In the genomic region with DNA sequence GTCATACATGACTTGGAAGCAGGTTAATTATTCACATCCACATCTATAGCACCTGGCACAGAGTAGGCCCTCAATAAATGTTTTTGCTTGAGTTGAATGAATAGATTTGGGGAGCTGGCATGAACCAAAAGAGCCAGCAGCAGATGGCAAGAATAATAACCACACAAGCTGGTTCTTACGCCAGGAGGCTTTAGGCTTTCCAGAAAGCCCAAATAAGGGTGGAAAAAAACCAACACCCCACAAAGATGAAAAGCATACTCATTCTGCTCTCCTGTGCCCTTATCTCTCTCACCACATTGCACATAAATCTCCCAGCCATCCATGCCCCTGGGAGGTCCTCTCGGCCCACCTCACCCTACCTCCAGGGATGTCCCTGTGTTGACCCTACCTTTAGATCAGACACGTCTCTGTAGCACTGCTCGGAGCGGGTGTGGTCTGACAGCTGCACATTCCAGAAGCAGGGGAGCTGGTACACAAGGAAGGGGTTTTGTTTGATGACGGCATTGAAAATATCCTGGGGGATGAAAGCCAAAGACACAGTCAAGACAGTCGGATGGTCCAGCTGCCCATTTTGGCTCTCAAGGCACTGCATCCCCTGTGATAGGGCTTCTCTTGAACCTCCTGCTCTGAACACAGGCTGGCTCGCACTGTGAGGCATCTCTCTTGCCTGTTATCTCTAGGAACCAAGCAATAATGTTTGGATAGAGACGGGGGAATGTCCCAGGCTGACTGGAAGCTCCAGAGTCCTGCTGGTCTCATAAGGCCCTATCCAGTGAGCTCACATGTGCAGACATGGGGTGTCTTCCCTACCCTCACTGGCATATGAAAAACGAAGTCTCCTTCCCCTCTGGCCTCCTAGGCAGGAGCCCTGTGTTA, we compare ENCODE assay signal across 28 cellular contexts.
DNase-seq lines count a peak whose midpoint lies in the region; ATAC-seq, FAIRE-seq and TF ChIP-seq lines count a peak whose summit lies in the region.
"Had no signal": no experiment of that assay in that cellular context is flagged by ENCODE, and none has a peak within 500 bp of the region (broad histone marks: within the 10 kb centered on the region; RNA-seq: fewer than 3 reads in every experiment).

No MANE protein-coding gene starts in this region.

- H3K9ac ChIP-seq in astrocyte (ENCODE audit: low read length) = no peak overlapping the region
- H3K9ac ChIP-seq: BLaER1 had no signal

- peaks cover 12% of the 10 kb centered on the region for H3K4me1 ChIP-seq in astrocyte (ENCODE audit: insufficient read depth, low read length)
- no peaks in the 10 kb centered on the region for H3K4me1 ChIP-seq in hepatocyte (ENCODE audit: insufficient read depth)
- no peaks in the 10 kb centered on the region for H3K4me1 ChIP-seq in ascending aorta
- H3K4me1 ChIP-seq: BLaER1, lower lobe of right lung, stomach, tibial nerve had no signal

- H3K27ac Mint-ChIP-seq in astrocyte (ENCODE audit: unreplicated experiment) = peak overlapping the region; percentile 81
- peak overlapping the region; percentile 11 for H3K27ac Mint-ChIP-seq in stimulated activated naive B cell treated with anti-CD40 and anti-IgM and Interleukin-4, amounts not matched to agents 10 μg/mL and 1 μg/mL and 100 μg/mL, for 72 hours
- no peak overlapping the region for H3K27ac Mint-ChIP-seq in stimulated activated memory B cell treated with anti-CD40 and anti-IgM and Interleukin-4, amounts not matched to agents 10 μg/mL and 1 μg/mL and 100 μg/mL, for 72 hours
- H3K27ac Mint-ChIP-seq: activated naive CD8-positive, alpha-beta T cell treated with anti-CD3 and anti-CD28 coated beads, Interleukin-2, amount 10 ng/mL, durations not matched to agents 7 days and 5 days; progenitor cell of endocrine pancreas had no signal

- H3K36me3 ChIP-seq in astrocyte (ENCODE audit: insufficient read depth, low read length) (no peaks in the 10 kb centered on the region), hepatocyte (replicated peaks; ENCODE audit: insufficient read depth, low read depth) (no peaks in the 10 kb centered on the region), ascending aorta (peaks cover 0 to 22% of the 10 kb centered on the region in 2 donors)
- H3K36me3 ChIP-seq: lower lobe of right lung had no signal

- ATAC-seq in stimulated activated naive B cell treated with anti-CD40 and anti-IgM and Interleukin-4, amounts not matched to agents 10 μg/mL and 1 μg/mL and 100 μg/mL, for 72 hours (replicated peaks) = no peak
- no peak for ATAC-seq in stimulated activated memory B cell treated with anti-CD40 and anti-IgM and Interleukin-4, amounts not matched to agents 10 μg/mL and 1 μg/mL and 100 μg/mL, for 72 hours
- ATAC-seq in HG03460 (IDR thresholded peaks at IDR 0.05; ENCODE audit: unreplicated experiment) = no peak
- ATAC-seq: PC-3, SK-N-SH treated with all-trans-retinoic acid at 6 μM for 48 hours had no signal

- H3K4me2 ChIP-seq in astrocyte (ENCODE audit: low read length) (peak overlapping the region; percentile 23), hepatocyte (no peak overlapping the region)
- H3K4me2 ChIP-seq: BLaER1 had no signal

- FAIRE-seq in astrocyte (lab: Jason Lieb, UNC) = no peak
- FAIRE-seq: colon, GM18507, kidney had no signal

- intact Hi-C loops in ascending aorta (cut with DNase I) = no loop called here

- H3K4me1 Mint-ChIP-seq in astrocyte (ENCODE audit: low read depth, unreplicated experiment) = peaks cover 18% of the 10 kb centered on the region
- H3K4me1 Mint-ChIP-seq in stimulated activated naive B cell treated with anti-CD40 and anti-IgM and Interleukin-4, amounts not matched to agents 10 μg/mL and 1 μg/mL and 100 μg/mL, for 72 hours = peaks cover 3 to 8% of the 10 kb centered on the region in 2 donors
- no peaks in the 10 kb centered on the region for H3K4me1 Mint-ChIP-seq in stimulated activated memory B cell treated with anti-CD40 and anti-IgM and Interleukin-4, amounts not matched to agents 10 μg/mL and 1 μg/mL and 100 μg/mL, for 72 hours
- H3K4me1 Mint-ChIP-seq: activated naive CD8-positive, alpha-beta T cell treated with anti-CD3 and anti-CD28 coated beads, Interleukin-2, amount 10 ng/mL, durations not matched to agents 7 days and 5 days had no signal

- peak; percentile 38 for DNase-seq in Daoy (ENCODE audit: low read depth)
- no peak for DNase-seq in astrocyte (ENCODE audit: low read depth)
- no peak for DNase-seq in hepatocyte (ENCODE audit: low spot score)
- DNase-seq in stimulated activated naive B cell treated with anti-CD40 and anti-IgM and Interleukin-4, amounts not matched to agents 10 μg/mL and 1 μg/mL and 100 μg/mL, for 72 hours = no peak
- DNase-seq in ascending aorta (ENCODE audit: low spot score in 2 of 2) = no peak
- no peak for DNase-seq in GDM1 (lab: John Stamatoyannopoulos, UW)
- DNase-seq: activated CD8-positive, alpha-beta memory T cell treated with anti-CD3 and anti-CD28 coated beads for 24 hours; activated gamma-delta T cell; activated naive CD8-positive, alpha-beta T cell treated with anti-CD3 and anti-CD28 coated beads, Interleukin-2, amount 10 ng/mL, durations not matched to agents 7 days and 5 days; DMS79; effector memory CD4-positive, alpha-beta T cell; erythroblast; head of caudate nucleus; Karpas-422; kidney; lower lobe of right lung; NCI-H146; NCI-H510A; stomach had no signal

- H3K79me2 ChIP-seq in astrocyte (ENCODE audit: insufficient read depth, low read length) (no peaks in the 10 kb centered on the region), hepatocyte (no peaks in the 10 kb centered on the region)

- H2AFZ ChIP-seq in astrocyte (ENCODE audit: low read depth, low read length) (no peak overlapping the region), hepatocyte (no peak overlapping the region)

- no peaks in the 10 kb centered on the region for H3K9me3 ChIP-seq in astrocyte (ENCODE audit: insufficient read depth, low read depth, low read length)
- H3K9me3 ChIP-seq in hepatocyte (ENCODE audit: low read depth) = peaks cover 6% of the 10 kb centered on the region
- peaks cover 0 to 8% of the 10 kb centered on the region in 2 donors for H3K9me3 ChIP-seq in ascending aorta

- H4K20me1 ChIP-seq in astrocyte (ENCODE audit: insufficient read depth, low read length) (no peaks in the 10 kb centered on the region), hepatocyte (ENCODE audit: insufficient read depth, poor library complexity, severe bottlenecking) (no peaks in the 10 kb centered on the region)
- H4K20me1 ChIP-seq: BLaER1 had no signal

- H3K4me3 ChIP-seq in astrocyte (ENCODE audit: insufficient read depth, low read depth, low read length) (no peak overlapping the region), hepatocyte (no peak overlapping the region), ascending aorta (no peak overlapping the region)
- H3K4me3 ChIP-seq: BLaER1, lower lobe of right lung, stomach, tibial nerve had no signal

- WGBS in hepatocyte (ENCODE audit: low lambda C conversion rate, missing lambda C conversion rate) = 66% methylated on average over 10 of the region's 10 CpGs

- no peaks in the 10 kb centered on the region for H3K27me3 Mint-ChIP-seq in astrocyte (ENCODE audit: low read depth, unreplicated experiment)
- no peaks in the 10 kb centered on the region for H3K27me3 Mint-ChIP-seq in stimulated activated naive B cell treated with anti-CD40 and anti-IgM and Interleukin-4, amounts not matched to agents 10 μg/mL and 1 μg/mL and 100 μg/mL, for 72 hours
- no peaks in the 10 kb centered on the region for H3K27me3 Mint-ChIP-seq in stimulated activated memory B cell treated with anti-CD40 and anti-IgM and Interleukin-4, amounts not matched to agents 10 μg/mL and 1 μg/mL and 100 μg/mL, for 72 hours
- H3K27me3 Mint-ChIP-seq: activated naive CD8-positive, alpha-beta T cell treated with anti-CD3 and anti-CD28 coated beads, Interleukin-2, amount 10 ng/mL, durations not matched to agents 7 days and 5 days; progenitor cell of endocrine pancreas had no signal

- H3K27me3 ChIP-seq in astrocyte (ENCODE audit: insufficient read depth, low read length) (no peaks in the 10 kb centered on the region), hepatocyte (no peaks in the 10 kb centered on the region), ascending aorta (no peaks in the 10 kb centered on the region)
- H3K27me3 ChIP-seq: BLaER1, stomach, tibial nerve had no signal

- H3K27ac ChIP-seq in astrocyte (ENCODE audit: low read depth, low read length) (peak overlapping the region; percentile 69), hepatocyte (peak overlapping the region; percentile 41), ascending aorta (no peak overlapping the region)
- H3K27ac ChIP-seq: BLaER1, lower lobe of right lung, stomach, tibial nerve had no signal

- H3K9me2 ChIP-seq in hepatocyte (replicated peaks; ENCODE audit: insufficient read depth) = no peaks in the 10 kb centered on the region

- no peak for TF ChIP-seq CTCF in astrocyte (IDR thresholded peaks at IDR 0.05; ENCODE audit: insufficient read depth, low read depth, low read length)
- TF ChIP-seq CTCF in hepatocyte (IDR thresholded peaks at IDR 0.05; ENCODE audit: poor library complexity) = no peak
- no peak for TF ChIP-seq CTCF in ascending aorta (IDR thresholded peaks at IDR 0.05)

- peaks cover 2% of the 10 kb centered on the region for H3K9me3 Mint-ChIP-seq in astrocyte (ENCODE audit: unreplicated experiment)
- peaks cover 12 to 16% of the 10 kb centered on the region in 2 donors for H3K9me3 Mint-ChIP-seq in stimulated activated naive B cell treated with anti-CD40 and anti-IgM and Interleukin-4, amounts not matched to agents 10 μg/mL and 1 μg/mL and 100 μg/mL, for 72 hours
- H3K9me3 Mint-ChIP-seq in stimulated activated memory B cell treated with anti-CD40 and anti-IgM and Interleukin-4, amounts not matched to agents 10 μg/mL and 1 μg/mL and 100 μg/mL, for 72 hours = peaks cover 15% of the 10 kb centered on the region

- no peak overlapping the region for H3K4me3 Mint-ChIP-seq in astrocyte (ENCODE audit: unreplicated experiment)
- no peak overlapping the region for H3K4me3 Mint-ChIP-seq in stimulated activated naive B cell treated with anti-CD40 and anti-IgM and Interleukin-4, amounts not matched to agents 10 μg/mL and 1 μg/mL and 100 μg/mL, for 72 hours
- no peak overlapping the region for H3K4me3 Mint-ChIP-seq in stimulated activated memory B cell treated with anti-CD40 and anti-IgM and Interleukin-4, amounts not matched to agents 10 μg/mL and 1 μg/mL and 100 μg/mL, for 72 hours
- H3K4me3 Mint-ChIP-seq: activated naive CD8-positive, alpha-beta T cell treated with anti-CD3 and anti-CD28 coated beads, Interleukin-2, amount 10 ng/mL, durations not matched to agents 7 days and 5 days had no signal

- H3K36me3 Mint-ChIP-seq in astrocyte (ENCODE audit: low read depth, unreplicated experiment) = peaks cover 23% of the 10 kb centered on the region
- peaks cover 41 to 61% of the 10 kb centered on the region in 2 donors for H3K36me3 Mint-ChIP-seq in stimulated activated naive B cell treated with anti-CD40 and anti-IgM and Interleukin-4, amounts not matched to agents 10 μg/mL and 1 μg/mL and 100 μg/mL, for 72 hours
- peaks cover 51% of the 10 kb centered on the region for H3K36me3 Mint-ChIP-seq in stimulated activated memory B cell treated with anti-CD40 and anti-IgM and Interleukin-4, amounts not matched to agents 10 μg/mL and 1 μg/mL and 100 μg/mL, for 72 hours
- H3K36me3 Mint-ChIP-seq: activated naive CD8-positive, alpha-beta T cell treated with anti-CD3 and anti-CD28 coated beads, Interleukin-2, amount 10 ng/mL, durations not matched to agents 7 days and 5 days had no signal

Comparison
In these comparisons a context has a peak if more than half of its experiments do, and no peak if none do; other contexts are left out.
1. H3K27ac ChIP-seq: peak in astrocyte (single experiment) and hepatocyte (single experiment); none in ascending aorta (0 of 2).